In the genomic region with DNA sequence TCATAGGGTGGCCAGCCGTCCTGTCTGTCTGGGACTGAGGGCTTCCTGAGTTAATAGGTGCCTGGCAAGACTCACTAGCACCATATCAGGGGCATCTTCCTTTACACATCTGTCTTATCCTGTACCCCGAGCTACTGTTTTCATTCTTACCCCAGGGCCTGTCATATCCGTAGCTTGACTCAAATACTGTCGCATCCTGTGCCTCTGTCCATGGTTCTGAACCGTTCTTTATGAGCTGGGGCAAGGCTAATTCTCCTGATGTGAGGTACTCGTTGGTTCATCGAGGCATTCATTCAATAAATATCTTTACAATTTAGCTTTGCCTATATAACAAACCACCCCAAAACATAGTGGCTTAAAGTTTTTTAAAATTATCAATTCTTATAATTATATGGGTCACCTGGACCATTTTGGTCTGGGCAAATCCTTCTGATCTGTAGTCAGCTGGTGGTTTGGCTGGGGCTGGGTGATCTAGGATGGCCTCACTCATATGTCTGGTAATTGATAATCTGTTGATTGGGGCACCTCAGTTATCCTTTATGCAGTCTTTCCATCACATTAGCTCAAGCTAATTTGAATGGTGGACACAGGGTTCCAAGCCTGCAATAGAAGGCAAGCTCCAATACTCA, we compare ENCODE assay signal across 9 cellular contexts.
DNase-seq lines count a peak whose midpoint lies in the region; ATAC-seq and TF ChIP-seq lines count a peak whose summit lies in the region.
"Had no signal": no experiment of that assay in that cellular context is flagged by ENCODE, and none has a peak within 500 bp of the region (broad histone marks: within the 10 kb centered on the region; RNA-seq: fewer than 3 reads in every experiment).

No MANE protein-coding gene starts in this region.

- H4K8ac ChIP-seq in H9 (replicated peaks; ENCODE audit: insufficient read length, low read depth, low read length) = no peak overlapping the region

- H3K27me3 ChIP-seq in H9 (ENCODE audit: insufficient read depth, low read length) (no peaks in the 10 kb centered on the region; the same call in 1 of the 2 replicates), mammary epithelial cell (ENCODE audit: insufficient read depth, low read length) (no peaks in the 10 kb centered on the region)

- CTCF ChIA-PET in mammary epithelial cell (lab: Charles Lee; ENCODE audit: low non-redundant PET) = no interaction called here

- H2BK5ac ChIP-seq in H9 (ENCODE audit: insufficient read length, low read length) = no peak overlapping the region

- no peak overlapping the region for H3K56ac ChIP-seq in H9 (ENCODE audit: insufficient read length, low read depth, low read length)

- H3K36me3 Mint-ChIP-seq in H9 (ENCODE audit: insufficient read depth in 1 of 3, low read depth in 3 of 3) = no peaks in the 10 kb centered on the region
- H3K36me3 Mint-ChIP-seq in neural crest cell (ENCODE audit: low read depth) = no peaks in the 10 kb centered on the region

- dilution Hi-C loops in mammary epithelial cell (cut with HindIII; ENCODE audit: low sequenced_read_pairs) = loop anchor here (5.0 kb wide), 1 partner anchor 459 kb away; no protein-coding TSS in a partner anchor

- H3K4me3 Mint-ChIP-seq in H9 = no peak overlapping the region
- H3K4me3 Mint-ChIP-seq in neural crest cell = no peak overlapping the region

- no peak overlapping the region for H2BK15ac ChIP-seq in H9 (ENCODE audit: low read depth, low read length)

- H3K79me1 ChIP-seq in H9 (ENCODE audit: insufficient read depth, low read depth, low read length, poor library complexity, severe bottlenecking) = no peaks in the 10 kb centered on the region

- no peaks in the 10 kb centered on the region for H3K79me2 ChIP-seq in H9 (ENCODE audit: insufficient read depth, low read length)
- H3K79me2 ChIP-seq in mammary epithelial cell (ENCODE audit: insufficient read depth, low read length) = no peaks in the 10 kb centered on the region

- no peak overlapping the region for H3T11ph ChIP-seq in H9 (ENCODE audit: low read length)

- 0 out of 2 replicates have a peak, but pooled peaks cover 3% of the 10 kb centered on the region for H3K4me1 ChIP-seq in H9 (ENCODE audit: insufficient read depth, low read length)
- H3K4me1 ChIP-seq in mammary epithelial cell (ENCODE audit: insufficient read depth, low read length) = no peaks in the 10 kb centered on the region
- H3K4me1 ChIP-seq: heart right ventricle had no signal

- H3K27ac Mint-ChIP-seq in H9 (no peak overlapping the region), neural crest cell (ENCODE audit: unreplicated experiment) (no peak overlapping the region)

- H4K5ac ChIP-seq in H9 (ENCODE audit: insufficient read length, low read depth, low read length) = no peak overlapping the region

- no peaks in the 10 kb centered on the region for H3K9me3 ChIP-seq in H9 (ENCODE audit: control insufficient read depth, low read depth, low read length)
- H3K9me3 ChIP-seq in mammary epithelial cell (replicated peaks; ENCODE audit: insufficient read depth, low read length) = no peaks in the 10 kb centered on the region

- no peak overlapping the region for H3K14ac ChIP-seq in H9 (ENCODE audit: insufficient read depth, low read length)

- no TSS peak for BruUV-seq in mammary epithelial cell (replicated peaks; lab: Mats Ljungman, UMichigan)

- H4K20me1 ChIP-seq in H9 (ENCODE audit: control insufficient read depth, insufficient read depth, insufficient read length) = no peaks in the 10 kb centered on the region
- no peaks in the 10 kb centered on the region for H4K20me1 ChIP-seq in mammary epithelial cell (ENCODE audit: insufficient read depth, low read length)

- no peak overlapping the region for H3K23ac ChIP-seq in H9 (ENCODE audit: insufficient read length, low read depth, low read length)

- TF ChIP-seq CTCF in H9 (conservative IDR thresholded peaks at IDR 0.05) = no peak
- TF ChIP-seq CTCF in mammary epithelial cell (conservative IDR thresholded peaks at IDR 0.05 in 1 of 2, IDR thresholded peaks at IDR 0.05 in 1 of 2; ENCODE audit: extremely low read depth in 1 of 2, insufficient read depth in 1 of 2, low read depth in 1 of 2, low read length in 2 of 2) = no peak
- no peak for TF ChIP-seq CTCF in neural crest cell (conservative IDR thresholded peaks at IDR 0.05)
- no peak for TF ChIP-seq CTCF in GM13977 (IDR thresholded peaks at IDR 0.05; ENCODE audit: extremely low read depth, insufficient read depth, missing control alignments)

- H3K9me3 Mint-ChIP-seq in H9 (no peaks in the 10 kb centered on the region; a peak in 2 of 5 replicates), neural crest cell (no peaks in the 10 kb centered on the region)

- no peak overlapping the region for H2BK12ac ChIP-seq in H9 (ENCODE audit: insufficient read length, low read depth, low read length)

- H2AFZ ChIP-seq in H9 (ENCODE audit: low read length) = no peak overlapping the region
- no peak overlapping the region for H2AFZ ChIP-seq in mammary epithelial cell (ENCODE audit: low read depth, low read length)

- intact Hi-C loops in mammary epithelial cell (cut with micrococcal nuclease) = no loop called here

- H3K27ac ChIP-seq in H9 (ENCODE audit: insufficient read length, low read depth, low read length) = no peak overlapping the region
- H3K27ac ChIP-seq in mammary epithelial cell (ENCODE audit: insufficient read depth, low read depth, low read length) = no peak overlapping the region
- H3K27ac ChIP-seq: heart right ventricle had no signal

- H4K91ac ChIP-seq in H9 (ENCODE audit: insufficient read length, low read depth, low read length) = no peak overlapping the region

- DNase-seq in H9 (peak; percentile 53), mammary epithelial cell (peak; percentile 35), neural crest cell (ENCODE audit: low read depth, low spot score) (peak; percentile 65), NCI-H2227 (lab: John Stamatoyannopoulos, UW; ENCODE audit: unreplicated experiment) (no peak), NCI-H2107 treated with DMSO at 0.1 percent for 48 hours (lab: John Stamatoyannopoulos, UW; ENCODE audit: unreplicated experiment) (no peak), GM13977 (ENCODE audit: low spot score) (no peak)

- no peak overlapping the region for H3K4me3 ChIP-seq in mammary epithelial cell (replicated peaks in 1 of 3; ENCODE audit: insufficient read depth in 1 of 3, low read depth in 2 of 3, low read length in 3 of 3)
- H3K4me3 ChIP-seq: heart right ventricle had no signal

- H3K23me2 ChIP-seq in H9 (ENCODE audit: insufficient read length, low read depth, low read length, poor library complexity, severe bottlenecking) = no peaks in the 10 kb centered on the region

- H3K9ac ChIP-seq in H9 (ENCODE audit: extremely low read depth, insufficient read length, low read length) (no peak overlapping the region), mammary epithelial cell (ENCODE audit: insufficient read depth, low read length) (no peak overlapping the region)

- peaks cover 14 to 24% of the 10 kb centered on the region in 2 experiments for H3K4me1 Mint-ChIP-seq in H9
- peaks cover 9% of the 10 kb centered on the region for H3K4me1 Mint-ChIP-seq in neural crest cell

- in situ Hi-C loops in mammary epithelial cell (cut with MboI; ENCODE audit: low sequenced_read_pairs in 2 of 2) (no loop called here), GM13977 (cut with MboI; ENCODE audit: low pct_unique_long_range_greater_than_20kb, low sequenced_read_pairs, unreplicated experiment) (no loop called here)

- no peaks in the 10 kb centered on the region for H3K36me3 ChIP-seq in mammary epithelial cell (ENCODE audit: insufficient read depth, low read length)
- H3K36me3 ChIP-seq: heart right ventricle had no signal

- H3K4ac ChIP-seq in H9 (ENCODE audit: low read depth, low read length) = no peak overlapping the region

- H3K18ac ChIP-seq in H9 (ENCODE audit: insufficient read length, low read depth, low read length) = no peak overlapping the region

- no CpG with 5 or more reads among the region's 7 CpGs for WGBS in H9 (ENCODE audit: extremely low coverage, insufficient read length, low lambda C conversion rate)
- WGBS in mammary epithelial cell (ENCODE audit: low coverage, missing lambda C conversion rate) = 9% methylated on average over 7 of the region's 7 CpGs

- no peak overlapping the region for H2BK120ac ChIP-seq in H9 (ENCODE audit: low read depth, low read length, poor library complexity, severe bottlenecking)

- H3K27me3 Mint-ChIP-seq in H9 (ENCODE audit: low read depth) (peaks cover 9% of the 10 kb centered on the region), neural crest cell (ENCODE audit: low read depth) (peaks cover 53% of the 10 kb centered on the region)

- H2AK5ac ChIP-seq in H9 (ENCODE audit: insufficient read length, low read length) = no peak overlapping the region

- no peak overlapping the region for H3K4me2 ChIP-seq in H9 (ENCODE audit: insufficient read depth, insufficient read length, low read length)
- no peak overlapping the region for H3K4me2 ChIP-seq in mammary epithelial cell (ENCODE audit: insufficient read depth, low read depth, low read length)

- ATAC-seq in SK-N-SH treated with all-trans-retinoic acid at 6 μM for 48 hours = peak; percentile 53; the same call in 2 of the 3 replicates
- ATAC-seq in HG03457 (IDR thresholded peaks at IDR 0.05; ENCODE audit: unreplicated experiment) = no peak

- no peak overlapping the region for H2BK20ac ChIP-seq in H9 (ENCODE audit: low read depth, low read length, poor library complexity, severe bottlenecking)

TF ChIP-seq in SK-N-SH treated with all-trans-retinoic acid at 6 μM for 48 hours, 23 proteins besides CTCF, POLR2A, EP300 and RAD21 (continues in another document):
- TF ChIP-seq RARB (CRISPR knock-in tag; IDR thresholded peaks at IDR 0.05) (no peak), ZFP30 (CRISPR knock-in tag; IDR thresholded peaks at IDR 0.05) (no peak), SNAI2 (CRISPR knock-in tag; IDR thresholded peaks at IDR 0.05) (no peak), ISL1 (CRISPR knock-in tag; IDR thresholded peaks at IDR 0.05) (no peak), ZNF70 (CRISPR knock-in tag; IDR thresholded peaks at IDR 0.05) (no peak), ESRRG (CRISPR knock-in tag; IDR thresholded peaks at IDR 0.05) (no peak), CSRNP3 (CRISPR knock-in tag; IDR thresholded peaks at IDR 0.05) (no peak), TOX (CRISPR knock-in tag; IDR thresholded peaks at IDR 0.05; ENCODE audit: borderline replicate concordance) (no peak), ZFP3 (CRISPR knock-in tag; IDR thresholded peaks at IDR 0.05) (no peak), GLIS3 (CRISPR knock-in tag; IDR thresholded peaks at IDR 0.05) (no peak)

Comparison
In these comparisons a context has a peak if more than half of its experiments do, and no peak if none do; other contexts are left out.
1. DNase-seq: peak in H9 (single experiment), mammary epithelial cell (single experiment) and neural crest cell (single experiment); none in NCI-H2227 (single experiment), NCI-H2107 treated with DMSO at 0.1 percent for 48 hours (single experiment) and GM13977 (single experiment).